Comparison of ENCODE assay signal across 15 cellular contexts in genomic region chr1:196951711-196952394, GRCh38. TPM values are rescaled to one million over a fixed set of nuclear protein-coding genes. Genes with fewer than 3 reads are reported as not detected.
DNase-seq lines count a peak whose midpoint lies in the region; ATAC-seq, FAIRE-seq and TF ChIP-seq lines count a peak whose summit lies in the region.
"Had no signal": no experiment of that assay in that cellular context is flagged by ENCODE, and none has a peak within 500 bp of the region (broad histone marks: within the 10 kb centered on the region; RNA-seq: fewer than 3 reads in every experiment).

No MANE protein-coding gene starts in this region.

- no peak for FAIRE-seq in kidney (lab: Jason Lieb, UNC)
- FAIRE-seq: colon, HepG2 had no signal

- no peak overlapping the region for H3K27ac Mint-ChIP-seq in osteocyte (ENCODE audit: unreplicated experiment)
- H3K27ac Mint-ChIP-seq: activated CD4-positive, alpha-beta T cell treated with anti-CD3 and anti-CD28 coated beads for 36 hours; activated naive CD4-positive, alpha-beta T cell treated with anti-CD3 and anti-CD28 coated beads, Interleukin-2, amount 50 U/mL, for 24 hours had no signal

- no peak overlapping the region for H3K9ac ChIP-seq in kidney (ENCODE audit: low read length in 2 of 2)

- peak; percentile 96 for ATAC-seq in GM21360 (IDR thresholded peaks at IDR 0.05; ENCODE audit: unreplicated experiment)
- peak; percentile 51 for ATAC-seq in HG02943 (IDR thresholded peaks at IDR 0.05; ENCODE audit: low read depth, unreplicated experiment)
- ATAC-seq: activated CD4-positive, alpha-beta T cell treated with anti-CD3 and anti-CD28 coated beads for 36 hours; HepG2 had no signal

- no peaks in the 10 kb centered on the region for H3K36me3 ChIP-seq in kidney (ENCODE audit: control insufficient read depth in 1 of 2, insufficient read depth in 2 of 2, low read length in 2 of 2)

- no peak overlapping the region for H3K4me3 Mint-ChIP-seq in osteocyte (ENCODE audit: unreplicated experiment)
- H3K4me3 Mint-ChIP-seq: activated CD4-positive, alpha-beta T cell treated with anti-CD3 and anti-CD28 coated beads for 36 hours; activated naive CD4-positive, alpha-beta T cell treated with anti-CD3 and anti-CD28 coated beads, Interleukin-2, amount 50 U/mL, for 24 hours had no signal

- H3K4me1 ChIP-seq in kidney (ENCODE audit: control insufficient read depth in 1 of 2, insufficient read depth in 1 of 2, low read depth in 1 of 2, low read length in 2 of 2) = no peaks in the 10 kb centered on the region

- H3K9me3 ChIP-seq in kidney (ENCODE audit: control insufficient read depth in 1 of 2, low read length in 2 of 2) = no peaks in the 10 kb centered on the region

- intact Hi-C loops in kidney (cut with DNase I) = no loop called here

- no peak for TF ChIP-seq CTCF in GM10266 (IDR thresholded peaks at IDR 0.05; ENCODE audit: control insufficient read depth, insufficient read depth, low read depth, missing control alignments)
- TF ChIP-seq CTCF in kidney (IDR thresholded peaks at IDR 0.05; ENCODE audit: borderline replicate concordance, extremely low read depth, insufficient read depth) = no peak
- TF ChIP-seq CTCF in osteocyte (IDR thresholded peaks at IDR 0.05) = no peak

- H3K36me3 Mint-ChIP-seq in osteocyte (ENCODE audit: unreplicated experiment) = no peaks in the 10 kb centered on the region
- H3K36me3 Mint-ChIP-seq: activated naive CD4-positive, alpha-beta T cell treated with anti-CD3 and anti-CD28 coated beads, Interleukin-2, amount 50 U/mL, for 24 hours had no signal

- no peaks in the 10 kb centered on the region for H3K9me3 Mint-ChIP-seq in osteocyte (ENCODE audit: unreplicated experiment)
- H3K9me3 Mint-ChIP-seq: activated naive CD4-positive, alpha-beta T cell treated with anti-CD3 and anti-CD28 coated beads, Interleukin-2, amount 50 U/mL, for 24 hours had no signal

- H3K4me3 ChIP-seq in kidney (ENCODE audit: low read length in 2 of 2) = no peak overlapping the region

- DNase-seq in GM10266 (ENCODE audit: extremely low spot score) = peak; percentile 18
- peak; percentile 47 for DNase-seq in LHCN-M2 (ENCODE audit: low read depth)
- DNase-seq in LoVo (ENCODE audit: low spot score) = no peak
- DNase-seq in stimulated activated CD4-positive, alpha-beta T cell treated with anti-CD3 and anti-CD28 coated beads, Interleukin-15, amount 100 ng/mL, for 24 hours = no peak
- no peak for DNase-seq in kidney
- DNase-seq in osteocyte (ENCODE audit: extremely low spot score, unreplicated experiment) = no peak
- DNase-seq: activated CD4-positive, alpha-beta T cell treated with anti-CD3 and anti-CD28 coated beads for 36 hours; head of caudate nucleus; mammary epithelial cell had no signal

- H3K27me3 Mint-ChIP-seq in osteocyte (ENCODE audit: unreplicated experiment) = peaks cover 19% of the 10 kb centered on the region
- H3K27me3 Mint-ChIP-seq: activated naive CD4-positive, alpha-beta T cell treated with anti-CD3 and anti-CD28 coated beads, Interleukin-2, amount 50 U/mL, for 24 hours had no signal

- H3K27ac ChIP-seq in kidney (ENCODE audit: low read depth in 2 of 2, low read length in 2 of 2) = no peak overlapping the region

- H3K4me1 Mint-ChIP-seq in osteocyte (ENCODE audit: unreplicated experiment) = no peaks in the 10 kb centered on the region
- H3K4me1 Mint-ChIP-seq: activated CD4-positive, alpha-beta T cell treated with anti-CD3 and anti-CD28 coated beads for 36 hours; activated naive CD4-positive, alpha-beta T cell treated with anti-CD3 and anti-CD28 coated beads, Interleukin-2, amount 50 U/mL, for 24 hours had no signal

RNA-seq across cellular contexts. Expression of gene CFHR2, which starts 8.3 kb away (rescaled TPM):
- total RNA-seq in LHCN-M2 (2014; rRNA removed) (not detected in 2 replicates), kidney (not detected), osteocyte (not detected in 2 replicates)
- polyA plus RNA-seq in LHCN-M2 (2012) = not detected
- polyA plus RNA-seq in kidney (ENCODE audit: insufficient read depth, low read depth, low replicate concordance) = not detected
- total RNA-seq: activated CD4-positive, alpha-beta T cell treated with anti-CD3 and anti-CD28 coated beads for 36 hours; HepG2; mammary epithelial cell had no signal
- polyA plus RNA-seq: BJ, HepG2, mammary epithelial cell had no signal

RNA-seq across cellular contexts. Expression of gene CFHR5, which starts 25.5 kb away (rescaled TPM):
- total RNA-seq in LHCN-M2 (2014; rRNA removed) (not detected in 2 replicates), kidney (not detected), osteocyte (not detected in 2 replicates)
- not detected for polyA plus RNA-seq in LHCN-M2 (2012)
- polyA plus RNA-seq in kidney (ENCODE audit: insufficient read depth, low read depth, low replicate concordance) = not detected
- total RNA-seq: activated CD4-positive, alpha-beta T cell treated with anti-CD3 and anti-CD28 coated beads for 36 hours; HepG2; mammary epithelial cell had no signal
- polyA plus RNA-seq: BJ, HepG2, mammary epithelial cell had no signal

Comparison
In these comparisons a context has a peak if more than half of its experiments do, and no peak if none do; other contexts are left out.
1. DNase-seq: peak in GM10266 (single experiment) and LHCN-M2 (single experiment); none in LoVo (single experiment), stimulated activated CD4-positive, alpha-beta T cell treated with anti-CD3 and anti-CD28 coated beads, Interleukin-15, amount 100 ng/mL, for 24 hours (single experiment), kidney (single experiment) and osteocyte (single experiment).